In the genomic region with DNA sequence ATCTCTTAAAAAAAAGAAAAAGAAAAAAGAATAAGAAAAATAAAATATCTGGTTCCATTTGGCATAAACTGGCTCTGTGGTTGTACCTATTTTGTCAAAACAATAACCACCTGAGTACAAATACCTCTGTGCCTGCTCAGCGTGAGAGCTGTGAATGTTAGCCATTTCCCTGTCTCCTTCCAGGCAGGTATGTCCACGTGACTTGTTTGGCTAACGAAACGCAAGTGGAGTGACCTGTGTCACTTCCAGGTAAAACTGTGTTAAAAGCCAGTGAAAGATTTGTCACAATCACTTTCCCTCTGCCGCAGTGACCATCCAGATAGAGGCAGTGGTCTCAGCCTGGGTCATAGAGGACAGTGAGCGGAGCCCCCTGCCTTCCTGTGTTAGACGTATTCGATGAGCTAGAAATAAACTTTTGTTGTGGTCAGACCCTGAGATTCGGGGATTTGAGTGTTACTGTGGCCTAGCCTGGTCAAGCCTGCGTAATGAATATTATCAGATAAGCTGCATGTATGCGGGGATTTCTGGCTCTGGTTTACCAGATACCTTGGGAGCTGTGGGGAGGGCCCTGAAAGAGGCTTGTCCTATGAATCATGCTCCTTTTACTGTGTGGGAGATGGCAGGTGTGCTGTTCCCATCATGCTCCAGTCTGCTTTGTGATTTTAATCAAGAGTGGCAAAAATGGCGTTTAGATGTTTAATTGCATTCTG, we compare ENCODE assay signal across 10 cellular contexts. TPM values are rescaled to one million over a fixed set of nuclear protein-coding genes. Genes with fewer than 3 reads are reported as not detected.
DNase-seq lines count a peak whose midpoint lies in the region; ATAC-seq and TF ChIP-seq lines count a peak whose summit lies in the region.
"Had no signal": no experiment of that assay in that cellular context is flagged by ENCODE, and none has a peak within 500 bp of the region (broad histone marks: within the 10 kb centered on the region; RNA-seq: fewer than 3 reads in every experiment).

No MANE protein-coding gene starts in this region.

- peaks cover 12 to 41% (median 29%) of the 10 kb centered on the region in 4 donors for H3K4me1 ChIP-seq in upper lobe of left lung

- peak in 1 of 4 donors; percentile 32 for TF ChIP-seq EP300 in upper lobe of left lung (IDR thresholded peaks at IDR 0.05)

- peaks cover 69% of the 10 kb centered on the region for H3K4me1 Mint-ChIP-seq in activated naive CD4-positive, alpha-beta T cell treated with anti-CD3 and anti-CD28 coated beads, Interleukin-2, amount 50 U/mL, for 24 hours
- H3K4me1 Mint-ChIP-seq in activated naive CD4-positive, alpha-beta T cell treated with anti-CD3 and anti-CD28 coated beads, Interleukin-2, amount 10 ng/mL, durations not matched to agents 7 days and 5 days: peaks cover 45% of the 10 kb centered on the region
- H3K4me1 Mint-ChIP-seq in activated CD4-positive, alpha-beta memory T cell treated with anti-CD3 and anti-CD28 coated beads, Interleukin-2, amount 10 ng/mL, durations not matched to agents 7 days and 5 days: peaks cover 50% of the 10 kb centered on the region

- ATAC-seq in upper lobe of left lung (ENCODE audit: low FRiP score in 2 of 2): no peak
- no peak for ATAC-seq in GM19467 (IDR thresholded peaks at IDR 0.05; ENCODE audit: unreplicated experiment)
- no peak for ATAC-seq in HG02884 (IDR thresholded peaks at IDR 0.05; ENCODE audit: unreplicated experiment)
- no peak for ATAC-seq in omental fat pad (ENCODE audit: low FRiP score)

- DNase-seq in activated naive CD4-positive, alpha-beta T cell treated with anti-CD3 and anti-CD28 coated beads, Interleukin-2, amount 10 ng/mL, durations not matched to agents 7 days and 5 days: no peak
- peak; percentile 21 for DNase-seq in activated CD4-positive, alpha-beta memory T cell treated with anti-CD3 and anti-CD28 coated beads, Interleukin-2, amount 10 ng/mL, durations not matched to agents 7 days and 5 days
- DNase-seq in kidney epithelial cell (ENCODE audit: low read depth) (peak; percentile 45), upper lobe of left lung (peak in 1 of 2 donors; percentile 64), omental fat pad (ENCODE audit: low spot score) (no peak)
- DNase-seq: GDM1, NCI-H526 treated with DMSO at 0.1 percent for 48 hours had no signal

- TF ChIP-seq POLR2A in upper lobe of left lung (IDR thresholded peaks at IDR 0.05): peak in 1 of 4 donors; percentile 21

- 66 to 69% methylated on average over 12 of the region's 12 CpGs for WGBS in upper lobe of left lung, 2 donors

- no peaks in the 10 kb centered on the region for H3K27me3 Mint-ChIP-seq in activated naive CD4-positive, alpha-beta T cell treated with anti-CD3 and anti-CD28 coated beads, Interleukin-2, amount 50 U/mL, for 24 hours
- peaks cover 2% of the 10 kb centered on the region for H3K27me3 Mint-ChIP-seq in activated naive CD4-positive, alpha-beta T cell treated with anti-CD3 and anti-CD28 coated beads, Interleukin-2, amount 10 ng/mL, durations not matched to agents 7 days and 5 days
- no peaks in the 10 kb centered on the region for H3K27me3 Mint-ChIP-seq in activated CD4-positive, alpha-beta memory T cell treated with anti-CD3 and anti-CD28 coated beads, Interleukin-2, amount 10 ng/mL, durations not matched to agents 7 days and 5 days

- CTCF ChIA-PET in activated naive CD4-positive, alpha-beta T cell treated with anti-CD3 and anti-CD28 coated beads, Interleukin-2, amount 10 ng/mL, durations not matched to agents 7 days and 5 days (lab: Charles Lee): no interaction called here
- CTCF ChIA-PET in activated CD4-positive, alpha-beta memory T cell treated with anti-CD3 and anti-CD28 coated beads, Interleukin-2, amount 10 ng/mL, durations not matched to agents 7 days and 5 days (lab: Charles Lee): no interaction called here

- H3K4me3 ChIP-seq in kidney epithelial cell (ENCODE audit: low read depth, low read length) (no peak overlapping the region), upper lobe of left lung (peak overlapping the region in 2 of 4 donors; percentile 4 to 9)

- POLR2A ChIA-PET in activated CD4-positive, alpha-beta memory T cell treated with anti-CD3 and anti-CD28 coated beads, Interleukin-2, amount 10 ng/mL, durations not matched to agents 7 days and 5 days (lab: Charles Lee): no interaction called here

- peaks cover 28% of the 10 kb centered on the region for H3K36me3 Mint-ChIP-seq in activated naive CD4-positive, alpha-beta T cell treated with anti-CD3 and anti-CD28 coated beads, Interleukin-2, amount 50 U/mL, for 24 hours
- peaks cover 37% of the 10 kb centered on the region for H3K36me3 Mint-ChIP-seq in activated naive CD4-positive, alpha-beta T cell treated with anti-CD3 and anti-CD28 coated beads, Interleukin-2, amount 10 ng/mL, durations not matched to agents 7 days and 5 days
- peaks cover 35% of the 10 kb centered on the region for H3K36me3 Mint-ChIP-seq in activated CD4-positive, alpha-beta memory T cell treated with anti-CD3 and anti-CD28 coated beads, Interleukin-2, amount 10 ng/mL, durations not matched to agents 7 days and 5 days (ENCODE audit: low read depth)

- TF ChIP-seq CTCF in kidney epithelial cell (IDR thresholded peaks at IDR 0.05; ENCODE audit: insufficient read depth, low read length, poor library complexity, severe bottlenecking) (no peak), upper lobe of left lung (IDR thresholded peaks at IDR 0.05) (no peak), omental fat pad (IDR thresholded peaks at IDR 0.05) (no peak)

- no peaks in the 10 kb centered on the region for H3K9me3 ChIP-seq in upper lobe of left lung

- H3K9me3 Mint-ChIP-seq in activated naive CD4-positive, alpha-beta T cell treated with anti-CD3 and anti-CD28 coated beads, Interleukin-2, amount 50 U/mL, for 24 hours: no peaks in the 10 kb centered on the region
- H3K9me3 Mint-ChIP-seq in activated naive CD4-positive, alpha-beta T cell treated with anti-CD3 and anti-CD28 coated beads, Interleukin-2, amount 10 ng/mL, durations not matched to agents 7 days and 5 days: no peaks in the 10 kb centered on the region
- H3K9me3 Mint-ChIP-seq in activated CD4-positive, alpha-beta memory T cell treated with anti-CD3 and anti-CD28 coated beads, Interleukin-2, amount 10 ng/mL, durations not matched to agents 7 days and 5 days: no peaks in the 10 kb centered on the region

- no peaks in the 10 kb centered on the region for H3K36me3 ChIP-seq in kidney epithelial cell (ENCODE audit: control insufficient read depth, insufficient read depth, low read length)
- no peaks in the 10 kb centered on the region for H3K36me3 ChIP-seq in upper lobe of left lung

- H3K4me3 Mint-ChIP-seq in activated naive CD4-positive, alpha-beta T cell treated with anti-CD3 and anti-CD28 coated beads, Interleukin-2, amount 50 U/mL, for 24 hours: peak overlapping the region; percentile 23
- no peak overlapping the region for H3K4me3 Mint-ChIP-seq in activated naive CD4-positive, alpha-beta T cell treated with anti-CD3 and anti-CD28 coated beads, Interleukin-2, amount 10 ng/mL, durations not matched to agents 7 days and 5 days
- peak overlapping the region; percentile 41 for H3K4me3 Mint-ChIP-seq in activated CD4-positive, alpha-beta memory T cell treated with anti-CD3 and anti-CD28 coated beads, Interleukin-2, amount 10 ng/mL, durations not matched to agents 7 days and 5 days

- H3K27me3 ChIP-seq in kidney epithelial cell (ENCODE audit: control insufficient read depth, insufficient read depth, low read length) (no peaks in the 10 kb centered on the region), upper lobe of left lung (no peaks in the 10 kb centered on the region)

- H3K27ac ChIP-seq in upper lobe of left lung: peak overlapping the region; percentile 45 to 77 (median 66)

- H3K27ac Mint-ChIP-seq in activated naive CD4-positive, alpha-beta T cell treated with anti-CD3 and anti-CD28 coated beads, Interleukin-2, amount 50 U/mL, for 24 hours: peak overlapping the region; percentile 17
- H3K27ac Mint-ChIP-seq in activated naive CD4-positive, alpha-beta T cell treated with anti-CD3 and anti-CD28 coated beads, Interleukin-2, amount 10 ng/mL, durations not matched to agents 7 days and 5 days: no peak overlapping the region
- H3K27ac Mint-ChIP-seq in activated CD4-positive, alpha-beta memory T cell treated with anti-CD3 and anti-CD28 coated beads, Interleukin-2, amount 10 ng/mL, durations not matched to agents 7 days and 5 days: no peak overlapping the region

RNA-seq across cellular contexts. Expression of a gene that starts 3.7 kb away (rescaled TPM):
- total RNA-seq in activated CD4-positive, alpha-beta memory T cell treated with anti-CD3 and anti-CD28 coated beads, Interleukin-2, amount 10 ng/mL, durations not matched to agents 7 days and 5 days: 10 to 100 TPM; 17.4 to 18.3 TPM
- 12.9 and 15.1 TPM in 2 replicates for total RNA-seq in kidney epithelial cell
- total RNA-seq in upper lobe of left lung: 10 to 100 TPM in 5 of 6 donors, 1 to 10 TPM in 1; 7.8 to 30.0 (median 16.4) TPM
- 10 to 100 TPM in 3 of 4 donors, 1 to 10 TPM in 1; 7.1 to 19.5 (median 12.8) TPM for total RNA-seq in omental fat pad

Comparison
In these comparisons a context has a peak if more than half of its experiments do, and no peak if none do; other contexts are left out.
1. DNase-seq: peak in activated CD4-positive, alpha-beta memory T cell treated with anti-CD3 and anti-CD28 coated beads, Interleukin-2, amount 10 ng/mL, durations not matched to agents 7 days and 5 days (single experiment) and kidney epithelial cell (single experiment); none in activated naive CD4-positive, alpha-beta T cell treated with anti-CD3 and anti-CD28 coated beads, Interleukin-2, amount 10 ng/mL, durations not matched to agents 7 days and 5 days (single experiment) and omental fat pad (single experiment).